1 cellular context compared by ENCODE assay signal in the genomic region with DNA sequence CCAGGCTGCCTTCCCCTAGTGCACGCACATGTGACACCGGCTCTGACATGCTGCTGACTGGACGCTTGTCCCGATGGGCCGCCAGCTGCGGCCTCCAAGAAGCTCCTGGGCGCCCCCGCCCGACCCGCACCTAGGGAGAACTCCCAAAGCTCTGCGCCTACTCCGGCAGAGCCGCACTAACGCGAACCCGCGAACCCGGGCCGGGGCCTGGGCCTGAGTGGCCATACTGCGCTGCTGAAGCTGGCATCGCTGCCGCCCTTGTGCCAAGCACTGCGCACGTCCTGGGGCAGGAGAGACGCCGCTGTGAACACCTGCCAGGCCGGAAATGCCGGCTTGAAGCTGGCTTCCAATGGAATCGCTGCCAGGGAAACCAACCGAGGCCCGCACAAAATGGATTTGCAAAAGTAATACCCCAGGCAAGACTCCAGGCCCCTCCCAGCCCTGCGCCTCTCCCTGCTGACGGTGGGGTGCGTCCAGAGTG.
TF ChIP-seq lines count a peak whose summit lies in the region.

No MANE protein-coding gene starts in this region.

TF ChIP-seq in K562, 482 proteins besides CTCF, POLR2A, EP300 and RAD21 (continued from another document):
- no peak for TF ChIP-seq ZNF766 (CRISPR knock-in tag; conservative IDR thresholded peaks at IDR 0.05)
- TF ChIP-seq, protein P1, sequence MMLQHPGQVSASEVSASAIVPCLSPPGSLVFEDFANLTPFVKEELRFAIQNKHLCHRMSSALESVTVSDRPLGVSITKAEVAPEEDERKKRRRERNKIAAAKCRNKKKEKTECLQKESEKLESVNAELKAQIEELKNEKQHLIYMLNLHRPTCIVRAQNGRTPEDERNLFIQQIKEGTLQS (IDR thresholded peaks at IDR 0.05) = no peak
- TF ChIP-seq, protein P1 (CRISPR knock-in tag; conservative IDR thresholded peaks at IDR 0.05) = no peak
- no peak for TF ChIP-seq TRIM24 (IDR thresholded peaks at IDR 0.05)
- no peak for TF ChIP-seq GTF2F1 (IDR thresholded peaks at IDR 0.05; ENCODE audit: low read depth, low read length)
- TF ChIP-seq, protein P2, sequence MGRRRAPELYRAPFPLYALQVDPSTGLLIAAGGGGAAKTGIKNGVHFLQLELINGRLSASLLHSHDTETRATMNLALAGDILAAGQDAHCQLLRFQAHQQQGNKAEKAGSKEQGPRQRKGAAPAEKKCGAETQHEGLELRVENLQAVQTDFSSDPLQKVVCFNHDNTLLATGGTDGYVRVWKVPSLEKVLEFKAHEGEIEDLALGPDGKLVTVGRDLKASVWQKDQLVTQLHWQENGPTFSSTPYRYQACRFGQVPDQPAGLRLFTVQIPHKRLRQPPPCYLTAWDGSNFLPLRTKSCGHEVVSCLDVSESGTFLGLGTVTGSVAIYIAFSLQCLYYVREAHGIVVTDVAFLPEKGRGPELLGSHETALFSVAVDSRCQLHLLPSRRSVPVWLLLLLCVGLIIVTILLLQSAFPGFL (CRISPR knock-in tag; IDR thresholded peaks at IDR 0.05) = no peak
- no peak for TF ChIP-seq MTA1 (IDR thresholded peaks at IDR 0.05; ENCODE audit: borderline replicate concordance)
- TF ChIP-seq STAG1 (CRISPR knock-in tag; IDR thresholded peaks at IDR 0.05; ENCODE audit: borderline replicate concordance) = no peak
- no peak for TF ChIP-seq CEBPG (CRISPR knock-in tag; IDR thresholded peaks at IDR 0.05)
- no peak for TF ChIP-seq CEBPG (tag; conservative IDR thresholded peaks at IDR 0.05 in 1 of 2, IDR thresholded peaks at IDR 0.05 in 1 of 2)
- TF ChIP-seq CBX1 (IDR thresholded peaks at IDR 0.05; ENCODE audit: low read depth) = no peak
